ENCODE assay signal across 8 cellular contexts in genomic region chr20:63894358-63895201, GRCh38. TPM values are rescaled to one million over a fixed set of nuclear protein-coding genes. Genes with fewer than 3 reads are reported as not detected.
DNase-seq lines count a peak whose midpoint lies in the region; ATAC-seq and TF ChIP-seq lines count a peak whose summit lies in the region.

Gene DNAJC5, plus strand, starts transcription at chr20:63895126. Its CDS starts 33,220 bp downstream, at chr20:63928346.

- H3K4me1 ChIP-seq in left lung, result peaks cover 21 to 66% of the 10 kb centered on the region in 2 donors

- H3K27me3 ChIP-seq in left lung, result no peaks in the 10 kb centered on the region

- no peaks in the 10 kb centered on the region for H3K9me3 ChIP-seq in left lung

- DNase-seq in C1 segment of cervical spinal cord (lab: John Stamatoyannopoulos, UW), result peak; percentile 41 to 95 (median 90)
- peak; percentile 58 for DNase-seq in NCI-H748 treated with DMSO at 0.1 percent for 48 hours (lab: John Stamatoyannopoulos, UW)
- peak; percentile 92 to 94 for DNase-seq in activated CD4-positive, alpha-beta T cell treated with anti-CD3 and anti-CD28 coated beads, Interleukin-2, amount 50 U/mL, for 4 hours
- DNase-seq in dedifferentiated amniotic fluid mesenchymal stem cell (ENCODE audit: extremely low spot score), result peak; percentile 89
- peak; percentile 96 to 99 for DNase-seq in left lung
- DNase-seq in stimulated activated CD4-positive, alpha-beta T cell treated with anti-CD3 and anti-CD28 coated beads, Interleukin-2, amount 100 ng/mL, for 24 hours, result peak; percentile 95 to 96

- ATAC-seq in GM19372 (IDR thresholded peaks at IDR 0.05; ENCODE audit: low read depth, unreplicated experiment), result peak; percentile 94
- ATAC-seq in HG03521 (IDR thresholded peaks at IDR 0.05; ENCODE audit: unreplicated experiment), result peak; percentile 91
- ATAC-seq in left lung, result peak; percentile 94

- peak within 1 kb of the TSS; percentile 46 to 67 for H3K4me3 ChIP-seq in left lung

- TF ChIP-seq CTCF in left lung (IDR thresholded peaks at IDR 0.05), result no peak

- peak within 1 kb of the TSS; percentile 75 to 96 for H3K27ac ChIP-seq in left lung

- intact Hi-C loops in left lung (cut with DNase I), result no loop called here

- H3K36me3 ChIP-seq in left lung, result peaks cover 0 to 35% of the 10 kb centered on the region in 2 donors

RNA-seq across cellular contexts. Expression of gene DNAJC5, which starts in this region (rescaled TPM):
- total RNA-seq in left lung, result 10 to 100 TPM; 39.9 to 59.5 TPM

Comparison
In these comparisons a context has a peak if more than half of its experiments do, and no peak if none do; other contexts are left out.
1. Peak in every context shown above with its lines: DNase-seq, ATAC-seq, H3K4me3 ChIP-seq and H3K27ac ChIP-seq.